In the genomic region with DNA sequence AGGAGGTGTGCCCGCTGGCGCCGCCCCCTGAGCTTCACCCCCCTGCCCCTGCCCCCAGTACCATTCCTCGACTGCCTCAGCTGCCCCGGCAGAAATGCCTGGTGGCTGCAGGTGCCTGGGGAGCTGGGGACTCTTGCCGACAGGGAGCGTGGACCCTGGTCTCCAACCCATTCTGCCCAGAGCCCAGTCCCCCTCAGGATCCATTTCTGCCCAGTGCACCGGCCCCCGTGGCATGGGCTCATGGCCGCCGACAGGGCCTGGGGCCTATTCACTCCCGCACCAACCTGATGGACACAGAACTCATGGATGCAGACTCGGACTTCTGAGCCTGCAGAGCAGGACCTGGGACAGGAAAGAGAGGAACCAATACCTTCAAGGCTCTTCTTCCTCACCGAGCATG, we compare ENCODE assay signal across 2 cellular contexts.
A peak's percentile ranks its signal among the peaks of the same experiment; 100 is the strongest.
TF ChIP-seq lines count a peak whose summit lies in the region.

No MANE protein-coding gene starts in this region.

TF ChIP-seq in HepG2, 621 proteins besides CTCF, POLR2A, EP300 and RAD21:
- peak; percentile 29 for TF ChIP-seq AGO2 (optimal IDR thresholded peaks at IDR 0.05; ENCODE audit: low read depth, low read length)
- no peak for TF ChIP-seq ZNF382 (CRISPR knock-in tag; IDR thresholded peaks at IDR 0.05; ENCODE audit: borderline replicate concordance)

TF ChIP-seq in K562, 482 proteins besides CTCF, POLR2A, EP300 and RAD21:
- TF ChIP-seq MIER1 (IDR thresholded peaks at IDR 0.05; ENCODE audit: low read depth) (no peak), RBM22 (IDR thresholded peaks at IDR 0.05; ENCODE audit: low read depth, low read length, poor library complexity, severe bottlenecking) (no peak), ZC3H4 (CRISPR knock-in tag; IDR thresholded peaks at IDR 0.05; ENCODE audit: borderline replicate concordance) (0 out of 2 replicates have a peak, but pooled peaks have one; percentile 31), SAFB (IDR thresholded peaks at IDR 0.05; ENCODE audit: borderline replicate concordance, low read depth, low read length) (no peak)
- TF ChIP-seq, protein P1, sequence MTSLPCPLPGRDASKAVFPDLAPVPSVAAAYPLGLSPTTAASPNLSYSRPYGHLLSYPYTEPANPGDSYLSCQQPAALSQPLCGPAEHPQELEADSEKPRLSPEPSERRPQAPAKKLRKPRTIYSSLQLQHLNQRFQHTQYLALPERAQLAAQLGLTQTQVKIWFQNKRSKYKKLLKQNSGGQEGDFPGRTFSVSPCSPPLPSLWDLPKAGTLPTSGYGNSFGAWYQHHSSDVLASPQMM (CRISPR knock-in tag; IDR thresholded peaks at IDR 0.05): no peak
TF ChIP-seq in K562: peak in this region for 1.
